In genomic region chr14:101895256-101895655, GRCh38 we compare ENCODE assay signal across 20 cellular contexts.
DNase-seq lines count a peak whose midpoint lies in the region; ATAC-seq, FAIRE-seq and TF ChIP-seq lines count a peak whose summit lies in the region.
"Had no signal": no experiment of that assay in that cellular context is flagged by ENCODE, and none has a peak within 500 bp of the region (broad histone marks: within the 10 kb centered on the region; RNA-seq: fewer than 3 reads in every experiment).

No MANE protein-coding gene starts in this region.

- WGBS in HepG2 (ENCODE audit: low lambda C conversion rate), result 95% methylated on average over 9 of the region's 9 CpGs
- 80% methylated on average over 9 of the region's 9 CpGs for WGBS in right lobe of liver (ENCODE audit: insufficient coverage, low coverage, low lambda C conversion rate, missing lambda C conversion rate)
- WGBS in IMR-90 (ENCODE audit: extremely low coverage in 2 of 2, insufficient read length in 1 of 2), 2 experiments, result no CpG with 5 or more reads among the region's 9 CpGs
- 94% methylated on average over 9 of the region's 9 CpGs; no CpG with 5 or more reads in 1 of the 2 experiments for WGBS in H1 (ENCODE audit: extremely low coverage in 1 of 2, insufficient coverage in 1 of 2, insufficient read length in 1 of 2, insufficient replicate concordance in 2 of 2, low coverage in 1 of 2, low lambda C conversion rate in 2 of 2, missing lambda C conversion rate in 1 of 2), 2 experiments
- 52 to 63% methylated on average over 8 to 9 of the region's 9 CpGs for WGBS in transverse colon (ENCODE audit: low coverage in 1 of 2), 2 donors

- H3K23ac ChIP-seq in IMR-90 (ENCODE audit: low read depth, low read length) (no peak overlapping the region), H1 (ENCODE audit: insufficient read length) (no peak overlapping the region)

- H2AK5ac ChIP-seq in IMR-90 (ENCODE audit: low read depth, low read length), result no peak overlapping the region
- H2AK5ac ChIP-seq in H1 (ENCODE audit: low read depth, low read length), result no peak overlapping the region

- no peak overlapping the region for H2BK12ac ChIP-seq in H1 (ENCODE audit: low read depth, low read length)

- no peak for TF ChIP-seq POLR2A in HepG2 (IDR thresholded peaks at IDR 0.05; ENCODE audit: insufficient read depth in 1 of 2, low read depth in 2 of 2, low read length in 2 of 2)
- TF ChIP-seq POLR2A in right lobe of liver (IDR thresholded peaks at IDR 0.05), result no peak
- TF ChIP-seq POLR2A in IMR-90 (IDR thresholded peaks at IDR 0.05; ENCODE audit: low read depth, low read length), result no peak
- no peak for TF ChIP-seq POLR2A in H1 (IDR thresholded peaks at IDR 0.05; ENCODE audit: control extremely low read depth in 1 of 2, low read depth in 2 of 2, low read length in 2 of 2)
- no peak for TF ChIP-seq POLR2A in transverse colon (IDR thresholded peaks at IDR 0.05)

- no peak overlapping the region for H3K4me3 ChIP-seq in HepG2 (replicated peaks in 1 of 3; ENCODE audit: insufficient read depth in 1 of 3, low read depth in 2 of 3, low read length in 3 of 3)
- no peak overlapping the region for H3K4me3 ChIP-seq in right lobe of liver
- no peak overlapping the region for H3K4me3 ChIP-seq in IMR-90 (ENCODE audit: insufficient read depth, low read depth, low read length)
- H3K4me3 ChIP-seq in H1 (ENCODE audit: extremely low read depth in 1 of 4, insufficient read depth in 2 of 4, low read depth in 3 of 4, low read length in 4 of 4), result no peak overlapping the region
- no peak overlapping the region for H3K4me3 ChIP-seq in transverse colon

- ATAC-seq in HepG2 (no peak), right lobe of liver (no peak), IMR-90 (ENCODE audit: low read depth) (no peak), GM19463 (IDR thresholded peaks at IDR 0.05; ENCODE audit: unreplicated experiment) (no peak), HG03108 (IDR thresholded peaks at IDR 0.05; ENCODE audit: unreplicated experiment) (no peak)
- ATAC-seq: HCT116 had no signal

- DNase-seq in HepG2 (ENCODE audit: low spot score), result no peak
- DNase-seq in right lobe of liver, result no peak
- no peak for DNase-seq in IMR-90
- no peak for DNase-seq in H1 (ENCODE audit: low read depth in 1 of 2, low spot score in 2 of 2)
- DNase-seq in transverse colon, result peak; percentile 9
- no peak for DNase-seq in NCI-H446 (lab: John Stamatoyannopoulos, UW)
- DNase-seq: BE2C; Caco-2; CD8-positive, alpha-beta memory T cell; DND-41; GDM1 had no signal

- H3K36me3 ChIP-seq in HepG2 (replicated peaks in 1 of 2; ENCODE audit: control insufficient read depth in 1 of 2, insufficient read depth in 2 of 2, low read length in 2 of 2) (peaks cover 7 to 58% of the 10 kb centered on the region in 2 experiments; a peak in 4 of 5 replicates), right lobe of liver (peaks cover 0 to 63% (median 15%) of the 10 kb centered on the region in 4 donors), IMR-90 (ENCODE audit: control insufficient read depth, insufficient read depth, low read length) (peaks cover 43% of the 10 kb centered on the region), H1 (ENCODE audit: control insufficient read depth in 2 of 4, insufficient read depth in 4 of 4, low read length in 3 of 4) (peaks cover 3 to 28% (median 6%) of the 10 kb centered on the region in 4 experiments; a peak in 5 of 8 replicates), transverse colon (peaks cover 0 to 41% (median 16%) of the 10 kb centered on the region in 4 donors)

- H2AK9ac ChIP-seq in IMR-90 (replicated peaks; ENCODE audit: low read depth, low read length, poor library complexity), result no peak overlapping the region

- TF ChIP-seq RAD21 in HepG2 (CRISPR knock-in tag; IDR thresholded peaks at IDR 0.05) (no peak), IMR-90 (IDR thresholded peaks at IDR 0.05; ENCODE audit: low read length) (no peak), H1 (IDR thresholded peaks at IDR 0.05 in 1 of 2, conservative IDR thresholded peaks at IDR 0.05 in 1 of 2; ENCODE audit: low read depth in 2 of 2, low read length in 2 of 2) (no peak)

- H4K8ac ChIP-seq in IMR-90 (ENCODE audit: low read depth in 2 of 2, low read length in 2 of 2), result no peak overlapping the region
- no peak overlapping the region for H4K8ac ChIP-seq in H1 (ENCODE audit: extremely low read depth, insufficient read depth, low read length)

- H3K18ac ChIP-seq in IMR-90 (ENCODE audit: low read depth, low read length) (no peak overlapping the region), H1 (ENCODE audit: extremely low read depth, low read length) (no peak overlapping the region)

- intact Hi-C loops in HepG2 (cut with micrococcal nuclease; ENCODE audit: unreplicated experiment), result no loop called here
- intact Hi-C loops in right lobe of liver (cut with DNase I), result no loop called here
- intact Hi-C loops in IMR-90 (cut with micrococcal nuclease), result loop anchor here (10.0 kb wide), 1 partner anchor 120 kb away; no protein-coding TSS in a partner anchor
- intact Hi-C loops in transverse colon (cut with DNase I; ENCODE audit: low total_unique reads), result no loop called here

- no TSS peak for BruUV-seq in HepG2 (replicated peaks; lab: Mats Ljungman, UMichigan)
- no TSS peak for BruUV-seq in IMR-90 (replicated peaks; lab: Mats Ljungman, UMichigan)

- H3K4me1 ChIP-seq in HepG2 (ENCODE audit: insufficient read depth, low read length) (no peaks in the 10 kb centered on the region), right lobe of liver (no peaks in the 10 kb centered on the region), IMR-90 (ENCODE audit: control insufficient read depth, insufficient read depth, low read length) (no peaks in the 10 kb centered on the region), H1 (replicated peaks in 1 of 4; ENCODE audit: control insufficient read depth in 3 of 4, insufficient read depth in 4 of 4, low read length in 3 of 4) (no peaks in the 10 kb centered on the region), transverse colon (peaks cover 0 to 16% (median 10%) of the 10 kb centered on the region in 4 donors)
- H3K4me1 ChIP-seq: BE2C, Caco-2 had no signal

- no peaks in the 10 kb centered on the region for H3K23me2 ChIP-seq in H1 (ENCODE audit: low read depth, low read length)

- no peak overlapping the region for H3K4ac ChIP-seq in IMR-90 (ENCODE audit: low read depth, low read length)
- H3K4ac ChIP-seq in H1 (replicated peaks; ENCODE audit: insufficient read length, low read depth, low read length), result no peak overlapping the region

- no peak overlapping the region for H4K5ac ChIP-seq in IMR-90 (ENCODE audit: low read depth, low read length)
- H4K5ac ChIP-seq in H1 (ENCODE audit: insufficient read length, low read depth, low read length), result no peak overlapping the region

- no peak overlapping the region for H3K4me2 ChIP-seq in HepG2 (ENCODE audit: low read depth, low read length)
- H3K4me2 ChIP-seq in IMR-90 (ENCODE audit: low read depth, low read length), result no peak overlapping the region
- no peak overlapping the region for H3K4me2 ChIP-seq in H1 (ENCODE audit: insufficient read depth in 1 of 2, low read depth in 2 of 2, low read length in 2 of 2)

- no peak for FAIRE-seq in HepG2 (lab: Jason Lieb, UNC)
- no peak for FAIRE-seq in H1 (lab: Jason Lieb, UNC)
- FAIRE-seq: A204.1, GM12892, GM19239, H54 had no signal

- no peak overlapping the region for H2BK20ac ChIP-seq in IMR-90 (ENCODE audit: low read depth, low read length)
- no peak overlapping the region for H2BK20ac ChIP-seq in H1 (ENCODE audit: low read length)

- H3K79me2 ChIP-seq in HepG2 (ENCODE audit: insufficient read depth, low read length) (no peaks in the 10 kb centered on the region), H1 (ENCODE audit: control insufficient read depth in 1 of 2, insufficient read depth in 2 of 2, low read length in 2 of 2) (no peaks in the 10 kb centered on the region)

- no peak overlapping the region for H3K14ac ChIP-seq in IMR-90 (replicated peaks; ENCODE audit: low read depth, low read length)
- H3K14ac ChIP-seq in H1 (ENCODE audit: insufficient read length), result no peak overlapping the region

- H3K9ac ChIP-seq in HepG2 (ENCODE audit: insufficient read depth, low read depth, low read length) (no peak overlapping the region), IMR-90 (ENCODE audit: low read depth, low read length) (no peak overlapping the region), H1 (replicated peaks in 1 of 4; ENCODE audit: extremely low read depth in 1 of 4, low read depth in 3 of 4, low read length in 3 of 4) (no peak overlapping the region)

- no peak overlapping the region for H3K27ac ChIP-seq in HepG2 (ENCODE audit: extremely low read length, insufficient read depth, low read length)
- H3K27ac ChIP-seq in right lobe of liver, result no peak overlapping the region
- H3K27ac ChIP-seq in IMR-90 (ENCODE audit: insufficient read depth, low read length), result no peak overlapping the region
- H3K27ac ChIP-seq in H1 (ENCODE audit: low read depth, low read length), result no peak overlapping the region
- peak overlapping the region in 2 of 4 donors; percentile 4 to 24 for H3K27ac ChIP-seq in transverse colon
- H3K27ac ChIP-seq: C4-2B, HL-60 had no signal

- POLR2A ChIA-PET in HepG2 (lab: Yijun Ruan, JAX), result no interaction called here
- POLR2A ChIA-PET in IMR-90 (lab: Charles Lee; ENCODE audit: unreplicated experiment), result no interaction called here
- POLR2A ChIA-PET in H1 (lab: Charles Lee; ENCODE audit: partially characterized antibody), result no interaction called here

- no peak overlapping the region for H4K91ac ChIP-seq in IMR-90 (ENCODE audit: insufficient read depth, low read depth, low read length)
- H4K91ac ChIP-seq in H1 (replicated peaks; ENCODE audit: insufficient read length, low read length), result no peak overlapping the region

- H2BK15ac ChIP-seq in IMR-90 (ENCODE audit: low read depth, low read length) (no peak overlapping the region), H1 (ENCODE audit: low read length) (no peak overlapping the region)

- H2AFZ ChIP-seq in HepG2 (ENCODE audit: low read length), result no peak overlapping the region
- no peak overlapping the region for H2AFZ ChIP-seq in IMR-90 (replicated peaks; ENCODE audit: low read length, poor library complexity)
- no peak overlapping the region for H2AFZ ChIP-seq in H1 (ENCODE audit: low read length)

- H3K56ac ChIP-seq in IMR-90 (ENCODE audit: extremely low read depth, insufficient read depth, low read length) (no peak overlapping the region), H1 (replicated peaks; ENCODE audit: insufficient read length, low read depth, low read length) (peak overlapping the region; percentile 30)

- no peaks in the 10 kb centered on the region for H3K27me3 ChIP-seq in HepG2 (ENCODE audit: control insufficient read depth in 1 of 2, insufficient read depth in 2 of 2, low read length in 2 of 2)
- H3K27me3 ChIP-seq in right lobe of liver, result no peaks in the 10 kb centered on the region
- no peaks in the 10 kb centered on the region for H3K27me3 ChIP-seq in IMR-90 (ENCODE audit: control insufficient read depth, insufficient read depth, low read length)
- H3K27me3 ChIP-seq in H1 (replicated peaks in 1 of 4; ENCODE audit: control insufficient read depth in 3 of 4, extremely low read depth in 1 of 4, insufficient read depth in 3 of 4, low read length in 3 of 4), result no peaks in the 10 kb centered on the region
- no peaks in the 10 kb centered on the region for H3K27me3 ChIP-seq in transverse colon
- H3K27me3 ChIP-seq: BE2C had no signal

- TF ChIP-seq CTCF in HepG2 (CRISPR knock-in tag; IDR thresholded peaks at IDR 0.05), result no peak
- no peak for TF ChIP-seq CTCF in right lobe of liver (IDR thresholded peaks at IDR 0.05)
- no peak for TF ChIP-seq CTCF in IMR-90 (conservative IDR thresholded peaks at IDR 0.05; ENCODE audit: low read depth, low read length)
- TF ChIP-seq CTCF in H1 (IDR thresholded peaks at IDR 0.05; ENCODE audit: control extremely low read depth in 1 of 3, insufficient read depth in 1 of 3, low read depth in 1 of 3, low read length in 3 of 3), result no peak
- no peak for TF ChIP-seq CTCF in transverse colon (IDR thresholded peaks at IDR 0.05)

- in situ Hi-C loops in HepG2 (cut with HindIII; ENCODE audit: extremely low pct_ligation_motif_present, low pct_unique_long_range_greater_than_20kb), result no loop called here
- in situ Hi-C loops in IMR-90 (cut with MboI; ENCODE audit: low sequenced_read_pairs), result no loop called here
- in situ Hi-C loops in transverse colon (cut with MboI; ENCODE audit: low pct_ligation_motif_present in 1 of 4, low pct_unique_long_range_greater_than_20kb in 1 of 4, low sequenced_read_pairs in 3 of 4), result no loop called here

- no peak for TF ChIP-seq EP300 in HepG2 (IDR thresholded peaks at IDR 0.05; ENCODE audit: low read depth in 2 of 2, low read length in 2 of 2)
- no peak for TF ChIP-seq EP300 in HepG2 (CRISPR knock-in tag; IDR thresholded peaks at IDR 0.05; ENCODE audit: borderline replicate concordance)
- TF ChIP-seq EP300 in H1 (IDR thresholded peaks at IDR 0.05; ENCODE audit: borderline replicate concordance in 1 of 2, low read depth in 2 of 2, low read length in 2 of 2), result no peak
- TF ChIP-seq EP300 in transverse colon (IDR thresholded peaks at IDR 0.05; ENCODE audit: low read depth), result no peak

- H3K9me1 ChIP-seq in IMR-90 (ENCODE audit: insufficient read depth, low read length), result no peaks in the 10 kb centered on the region

- CTCF ChIA-PET in HepG2 (lab: Yijun Ruan, JAX; ENCODE audit: low intra/inter-chr PET ratio, low total read pairs) (no interaction called here), IMR-90 (lab: Yijun Ruan, JAX) (no interaction called here), H1 (lab: Charles Lee; ENCODE audit: partially characterized antibody) (no interaction called here)

- no peak overlapping the region for H2BK5ac ChIP-seq in IMR-90 (ENCODE audit: low read depth, low read length, poor library complexity, severe bottlenecking)
- H2BK5ac ChIP-seq in H1 (ENCODE audit: low read depth, low read length), result no peak overlapping the region

- dilution Hi-C loops in IMR-90 (cut with HindIII; ENCODE audit: low sequenced_read_pairs, unreplicated experiment), result no loop called here

- H3K79me1 ChIP-seq in IMR-90 (ENCODE audit: low read depth in 1 of 2, low read length in 2 of 2) (no peaks in the 10 kb centered on the region; a peak in 1 of 4 replicates), H1 (ENCODE audit: low read depth, low read length) (no peaks in the 10 kb centered on the region)

- H2BK120ac ChIP-seq in IMR-90 (ENCODE audit: low read depth, low read length) (no peak overlapping the region), H1 (replicated peaks; ENCODE audit: low read depth, low read length) (no peak overlapping the region)

- H3K9me3 ChIP-seq in HepG2 (ENCODE audit: low read length), result no peaks in the 10 kb centered on the region
- H3K9me3 ChIP-seq in right lobe of liver, result no peaks in the 10 kb centered on the region
- H3K9me3 ChIP-seq in IMR-90 (ENCODE audit: control insufficient read depth, insufficient read depth, low read length), result no peaks in the 10 kb centered on the region
- no peaks in the 10 kb centered on the region for H3K9me3 ChIP-seq in H1 (ENCODE audit: insufficient read depth in 2 of 2, low read depth in 1 of 2, low read length in 1 of 2)
- H3K9me3 ChIP-seq in transverse colon, result no peaks in the 10 kb centered on the region
- H3K9me3 ChIP-seq: BE2C, Caco-2 had no signal

- H4K20me1 ChIP-seq in HepG2 (ENCODE audit: insufficient read depth, low read length) (no peaks in the 10 kb centered on the region), IMR-90 (ENCODE audit: insufficient read depth, low read length) (no peaks in the 10 kb centered on the region), H1 (replicated peaks in 1 of 2; ENCODE audit: control insufficient read depth in 1 of 2, insufficient read depth in 2 of 2, low read length in 2 of 2) (no peaks in the 10 kb centered on the region)

Comparison
In these comparisons a context has a peak if more than half of its experiments do, and no peak if none do; other contexts are left out.
1. Of the 41 proteins assayed by ChIP-seq in both HepG2 and H1: peak only in HepG2: none; only in H1: none; in both: CEBPB; in neither: 40.